ENCODE assay signal across 1 cellular context in the genomic region with DNA sequence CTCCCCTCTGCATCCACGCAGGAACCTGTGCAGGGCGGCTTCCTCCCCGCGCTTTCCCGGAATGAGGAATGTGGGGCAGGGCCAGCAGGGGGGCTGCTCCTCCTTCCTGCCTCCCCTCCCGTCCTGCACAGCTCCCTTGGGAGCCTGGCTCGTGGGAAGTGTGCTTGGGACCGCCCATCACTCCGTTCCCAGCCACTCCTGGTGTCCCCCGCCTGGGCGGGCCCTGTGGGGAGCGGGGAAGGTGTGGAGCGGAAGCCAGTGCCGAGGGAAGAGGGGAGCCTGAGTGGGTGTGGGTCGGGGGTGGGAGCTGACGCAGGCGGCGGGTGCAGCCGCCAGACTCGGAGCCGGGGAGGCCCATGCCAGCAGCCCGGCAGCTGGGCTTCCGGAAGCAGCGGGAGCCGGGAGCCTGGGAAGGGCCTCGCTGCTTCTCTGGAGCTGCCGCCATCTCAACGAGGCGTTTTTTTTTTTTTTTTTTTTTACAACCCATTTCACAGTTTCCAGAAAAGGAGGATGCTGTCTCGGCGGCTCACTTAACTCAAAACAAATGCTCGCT.
TF ChIP-seq lines count a peak whose summit lies in the region.

No MANE protein-coding gene starts in this region.

TF ChIP-seq in H1, 55 proteins besides CTCF, POLR2A, EP300 and RAD21 (continued from another document):
- TF ChIP-seq, protein P1, sequence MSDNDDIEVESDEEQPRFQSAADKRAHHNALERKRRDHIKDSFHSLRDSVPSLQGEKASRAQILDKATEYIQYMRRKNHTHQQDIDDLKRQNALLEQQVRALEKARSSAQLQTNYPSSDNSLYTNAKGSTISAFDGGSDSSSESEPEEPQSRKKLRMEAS (IDR thresholded peaks at IDR 0.05) = no peak
- TF ChIP-seq CTBP2 (IDR thresholded peaks at IDR 0.05; ENCODE audit: borderline replicate concordance, insufficient read depth, insufficient read length, low read length) (peak; percentile 34), TEAD4 (IDR thresholded peaks at IDR 0.05; ENCODE audit: low read depth, low read length) (peak; percentile 67; the same call in 1 of the 2 replicates), TAF1 (IDR thresholded peaks at IDR 0.05; ENCODE audit: low read depth, low read length) (no peak), HDAC6 (IDR thresholded peaks at IDR 0.05; ENCODE audit: low read depth, low read length) (no peak), GABPA (IDR thresholded peaks at IDR 0.05; ENCODE audit: borderline replicate concordance, insufficient read depth, low read length) (peak; percentile 11; the same call in 1 of the 2 replicates), ASH2L (IDR thresholded peaks at IDR 0.05; ENCODE audit: low read length) (no peak)
